ENCODE assay signal across 11 cellular contexts in the genomic region with DNA sequence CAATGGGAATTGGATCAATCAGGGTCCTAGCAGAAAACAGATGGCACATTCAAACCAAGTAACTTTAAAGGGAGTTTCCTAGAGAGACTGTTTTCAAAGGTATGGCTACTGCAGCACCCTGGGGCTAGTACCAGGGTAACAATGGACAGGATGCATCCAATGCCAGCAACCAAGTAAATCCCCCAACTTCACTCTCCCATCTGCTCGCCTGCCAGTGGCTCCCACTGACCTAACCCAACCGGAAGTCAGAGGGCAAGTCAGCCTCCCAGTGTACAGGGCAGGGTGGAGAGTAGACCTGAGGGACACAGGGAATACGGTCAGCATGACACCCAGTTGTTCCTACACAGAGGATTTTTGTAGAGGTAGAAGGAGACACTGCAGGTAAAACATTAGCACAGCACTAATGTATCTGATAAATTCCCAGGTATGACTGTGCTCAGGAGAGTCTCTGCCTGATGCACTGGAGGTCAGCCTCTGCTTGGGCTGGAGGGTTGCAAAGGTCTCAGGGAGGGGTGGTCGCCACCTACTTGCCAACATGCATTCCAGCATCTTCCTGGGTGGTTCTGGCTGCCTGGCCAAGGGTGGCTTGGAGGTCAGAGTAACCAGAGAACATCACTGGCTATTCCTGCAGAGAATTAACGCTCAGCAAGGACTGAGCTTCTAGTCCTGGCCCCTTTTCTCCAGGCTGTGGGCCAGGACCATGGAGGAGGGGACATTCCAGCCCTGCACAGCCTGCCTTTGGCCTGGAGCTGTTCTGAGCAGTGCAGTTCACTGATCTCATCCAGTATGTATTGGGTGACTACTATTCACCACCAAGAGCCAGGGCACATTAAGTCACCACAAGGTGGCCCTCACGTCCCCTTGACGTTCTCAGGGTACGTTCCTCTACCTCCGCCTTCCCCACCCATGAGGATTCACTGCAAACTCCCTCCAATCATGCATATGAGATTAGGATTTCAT. TPM values are rescaled to one million over a fixed set of nuclear protein-coding genes. Genes with fewer than 3 reads are reported as not detected.
DNase-seq lines count a peak whose midpoint lies in the region; ATAC-seq, FAIRE-seq and TF ChIP-seq lines count a peak whose summit lies in the region.
"Had no signal": no experiment of that assay in that cellular context is flagged by ENCODE, and none has a peak within 500 bp of the region (broad histone marks: within the 10 kb centered on the region; RNA-seq: fewer than 3 reads in every experiment).

No MANE protein-coding gene starts in this region.

- H3K27ac ChIP-seq in H1 (ENCODE audit: low read depth, low read length) (no peak overlapping the region), thoracic aorta (peak overlapping the region; percentile 1 to 9)

- no peak overlapping the region for H3K27ac Mint-ChIP-seq in activated naive CD4-positive, alpha-beta T cell treated with anti-CD3 and anti-CD28 coated beads for 36 hours
- no peak overlapping the region for H3K27ac Mint-ChIP-seq in effector memory CD8-positive, alpha-beta T cell
- H3K27ac Mint-ChIP-seq: CD8-positive, alpha-beta T cell had no signal

- no peak overlapping the region for H3K4ac ChIP-seq in H1 (replicated peaks; ENCODE audit: insufficient read length, low read depth, low read length)

- H3K9me3 ChIP-seq in H1 (ENCODE audit: insufficient read depth in 2 of 2, low read depth in 1 of 2, low read length in 1 of 2) (no peaks in the 10 kb centered on the region), thoracic aorta (no peaks in the 10 kb centered on the region)

- no peaks in the 10 kb centered on the region for H3K36me3 Mint-ChIP-seq in activated naive CD4-positive, alpha-beta T cell treated with anti-CD3 and anti-CD28 coated beads for 36 hours (ENCODE audit: low read depth)
- no peaks in the 10 kb centered on the region for H3K36me3 Mint-ChIP-seq in effector memory CD8-positive, alpha-beta T cell (ENCODE audit: insufficient read depth)
- H3K36me3 Mint-ChIP-seq: CD8-positive, alpha-beta T cell had no signal

- CTCF ChIA-PET in activated naive CD4-positive, alpha-beta T cell treated with anti-CD3 and anti-CD28 coated beads for 36 hours (lab: Charles Lee) = interaction anchor here (0.6 to 2.6 kb wide), 7 partner anchors 10 to 77 kb away, joined by 3 to 15 read pairs (median 4); a partner anchor contains a TSS
- CTCF ChIA-PET in H1 (lab: Charles Lee; ENCODE audit: partially characterized antibody) = interaction anchor here (0.6 to 12.6 kb wide), 21 partner anchors 10 to 470 kb away, joined by 3 to 230 read pairs (median 5); a partner anchor contains a TSS

- H3K23ac ChIP-seq in H1 (ENCODE audit: insufficient read length) = no peak overlapping the region

- no peak overlapping the region for H2BK15ac ChIP-seq in H1 (ENCODE audit: low read length)

- no peak overlapping the region for H2BK5ac ChIP-seq in H1 (ENCODE audit: low read depth, low read length)

- WGBS in H1 (ENCODE audit: extremely low coverage in 1 of 2, insufficient coverage in 1 of 2, insufficient read length in 1 of 2, insufficient replicate concordance in 2 of 2, low coverage in 1 of 2, low lambda C conversion rate in 2 of 2, missing lambda C conversion rate in 1 of 2), 2 experiments = 58% methylated on average over 9 of the region's 9 CpGs; no CpG with 5 or more reads in 1 of the 2 experiments

- no peaks in the 10 kb centered on the region for H3K36me3 ChIP-seq in H1 (ENCODE audit: control insufficient read depth in 2 of 4, insufficient read depth in 4 of 4, low read length in 3 of 4)
- H3K36me3 ChIP-seq in thoracic aorta = no peaks in the 10 kb centered on the region

- peaks cover 23% of the 10 kb centered on the region for H3K27me3 Mint-ChIP-seq in activated naive CD4-positive, alpha-beta T cell treated with anti-CD3 and anti-CD28 coated beads for 36 hours (ENCODE audit: low read depth)
- peaks cover 57 to 95% of the 10 kb centered on the region in 2 donors for H3K27me3 Mint-ChIP-seq in effector memory CD8-positive, alpha-beta T cell

- no peak for TF ChIP-seq EP300 in H1 (IDR thresholded peaks at IDR 0.05; ENCODE audit: borderline replicate concordance in 1 of 2, low read depth in 2 of 2, low read length in 2 of 2)

- POLR2A ChIA-PET in H1 (lab: Charles Lee; ENCODE audit: partially characterized antibody) = interaction anchor here (0.6 kb wide), 1 partner anchor 10 kb away, joined by 5 read pairs; no protein-coding TSS in a partner anchor

- no peaks in the 10 kb centered on the region for H4K20me1 ChIP-seq in H1 (replicated peaks in 1 of 2; ENCODE audit: control insufficient read depth in 1 of 2, insufficient read depth in 2 of 2, low read length in 2 of 2)

- DNase-seq in activated naive CD4-positive, alpha-beta T cell treated with anti-CD3 and anti-CD28 coated beads for 36 hours = peak; percentile 37
- no peak for DNase-seq in activated naive CD4-positive, alpha-beta T cell treated with Interleukin-2 at 50 U/mL for 16 hours
- peak; percentile 22 for DNase-seq in NCI-H524 treated with DMSO at 0.1 percent for 48 hours (lab: John Stamatoyannopoulos, UW)
- DNase-seq in H1 (ENCODE audit: low read depth in 1 of 2, low spot score in 2 of 2) = no peak
- DNase-seq in thoracic aorta (ENCODE audit: low spot score) = no peak
- DNase-seq in GM03348 (ENCODE audit: low spot score) = no peak
- DNase-seq in effector memory CD8-positive, alpha-beta T cell = no peak
- DNase-seq in NK-92 (lab: John Stamatoyannopoulos, UW; ENCODE audit: unreplicated experiment) = no peak
- DNase-seq: NCI-H2107, retina had no signal

- no peak overlapping the region for H3K9ac ChIP-seq in H1 (replicated peaks in 1 of 4; ENCODE audit: extremely low read depth in 1 of 4, low read depth in 3 of 4, low read length in 3 of 4)

- H2AFZ ChIP-seq in H1 (ENCODE audit: low read length) = no peak overlapping the region

- no peaks in the 10 kb centered on the region for H3K9me3 Mint-ChIP-seq in activated naive CD4-positive, alpha-beta T cell treated with anti-CD3 and anti-CD28 coated beads for 36 hours
- no peaks in the 10 kb centered on the region for H3K9me3 Mint-ChIP-seq in effector memory CD8-positive, alpha-beta T cell
- H3K9me3 Mint-ChIP-seq: CD8-positive, alpha-beta T cell had no signal

- H3K4me1 Mint-ChIP-seq in activated naive CD4-positive, alpha-beta T cell treated with anti-CD3 and anti-CD28 coated beads for 36 hours (ENCODE audit: low read depth) = peaks cover 9% of the 10 kb centered on the region
- H3K4me1 Mint-ChIP-seq in effector memory CD8-positive, alpha-beta T cell (ENCODE audit: low read depth in 2 of 2) = peaks cover 4 to 9% of the 10 kb centered on the region in 2 donors

- intact Hi-C loops in activated naive CD4-positive, alpha-beta T cell treated with anti-CD3 and anti-CD28 coated beads for 36 hours (cut with micrococcal nuclease) = no loop called here

- H2BK20ac ChIP-seq in H1 (ENCODE audit: low read length) = peak overlapping the region; percentile 66; the same call in 1 of the 2 replicates

- H3K27me3 ChIP-seq in H1 (replicated peaks in 1 of 4; ENCODE audit: control insufficient read depth in 3 of 4, extremely low read depth in 1 of 4, insufficient read depth in 3 of 4, low read length in 3 of 4) = peaks cover 0 to 8% (median 6%) of the 10 kb centered on the region in 4 experiments; a peak in 3 of 7 replicates
- H3K27me3 ChIP-seq in thoracic aorta (replicated peaks; ENCODE audit: insufficient read depth) = no peaks in the 10 kb centered on the region

- no peaks in the 10 kb centered on the region for H3K79me2 ChIP-seq in H1 (ENCODE audit: control insufficient read depth in 1 of 2, insufficient read depth in 2 of 2, low read length in 2 of 2)

- peak overlapping the region; percentile 13; the same call in 1 of the 2 replicates for H2BK12ac ChIP-seq in H1 (ENCODE audit: low read depth, low read length)

- H3K4me3 Mint-ChIP-seq in activated naive CD4-positive, alpha-beta T cell treated with anti-CD3 and anti-CD28 coated beads for 36 hours = no peak overlapping the region
- H3K4me3 Mint-ChIP-seq in effector memory CD8-positive, alpha-beta T cell = no peak overlapping the region
- H3K4me3 Mint-ChIP-seq: CD8-positive, alpha-beta T cell had no signal

- TF ChIP-seq CTCF in H1 (IDR thresholded peaks at IDR 0.05; ENCODE audit: control extremely low read depth in 1 of 3, insufficient read depth in 1 of 3, low read depth in 1 of 3, low read length in 3 of 3) (peak; percentile 71 to 84 (median 78)), thoracic aorta (IDR thresholded peaks at IDR 0.05) (peak; percentile 40)

- no peak overlapping the region for H3K14ac ChIP-seq in H1 (ENCODE audit: insufficient read length)

- peak; percentile 58 for ATAC-seq in thoracic aorta (ENCODE audit: insufficient number of reproducible peaks, low FRiP score, low read depth)
- ATAC-seq in effector memory CD8-positive, alpha-beta T cell (replicated peaks) = no peak
- ATAC-seq: CD8-positive, alpha-beta T cell had no signal

- TF ChIP-seq RAD21 in H1 (IDR thresholded peaks at IDR 0.05 in 1 of 2, conservative IDR thresholded peaks at IDR 0.05 in 1 of 2; ENCODE audit: low read depth in 2 of 2, low read length in 2 of 2) = peak; percentile 66 to 73

- H2AK5ac ChIP-seq in H1 (ENCODE audit: low read depth, low read length) = no peak overlapping the region

- no peak overlapping the region for H2BK120ac ChIP-seq in H1 (replicated peaks; ENCODE audit: low read depth, low read length)

- H4K8ac ChIP-seq in H1 (ENCODE audit: extremely low read depth, insufficient read depth, low read length) = no peak overlapping the region

- no peaks in the 10 kb centered on the region for H3K79me1 ChIP-seq in H1 (ENCODE audit: low read depth, low read length)

- H3K18ac ChIP-seq in H1 (ENCODE audit: extremely low read depth, low read length) = no peak overlapping the region; the same call in 1 of the 2 replicates

- H4K91ac ChIP-seq in H1 (replicated peaks; ENCODE audit: insufficient read length, low read length) = no peak overlapping the region

- H3K4me3 ChIP-seq in H1 (ENCODE audit: extremely low read depth in 1 of 4, insufficient read depth in 2 of 4, low read depth in 3 of 4, low read length in 4 of 4) (no peak overlapping the region), thoracic aorta (no peak overlapping the region)

- no peaks in the 10 kb centered on the region; the same call in 1 of the 2 replicates for H3K23me2 ChIP-seq in H1 (ENCODE audit: low read depth, low read length)

- peaks cover 0 to 4% (median 3%) of the 10 kb centered on the region in 4 experiments; a peak in 4 of 7 replicates for H3K4me1 ChIP-seq in H1 (replicated peaks in 1 of 4; ENCODE audit: control insufficient read depth in 3 of 4, insufficient read depth in 4 of 4, low read length in 3 of 4)
- peaks cover 5 to 46% of the 10 kb centered on the region in 2 donors for H3K4me1 ChIP-seq in thoracic aorta (ENCODE audit: control insufficient read depth in 1 of 2, low read depth in 2 of 2)

- FAIRE-seq in H1 (lab: Jason Lieb, UNC) = peak; percentile 95

- H4K5ac ChIP-seq in H1 (ENCODE audit: insufficient read length, low read depth, low read length) = no peak overlapping the region

- H3K4me2 ChIP-seq in H1 (ENCODE audit: insufficient read depth in 1 of 2, low read depth in 2 of 2, low read length in 2 of 2) = no peak overlapping the region

- H3K56ac ChIP-seq in H1 (replicated peaks; ENCODE audit: insufficient read length, low read depth, low read length) = no peak overlapping the region

- no peak for TF ChIP-seq POLR2A in H1 (IDR thresholded peaks at IDR 0.05; ENCODE audit: control extremely low read depth in 1 of 2, low read depth in 2 of 2, low read length in 2 of 2)

RNA-seq across cellular contexts. Expression of a gene that starts 5.1 kb away (rescaled TPM):
- under 1 TPM; 0.24 to 0.69 TPM for total RNA-seq in activated naive CD4-positive, alpha-beta T cell treated with anti-CD3 and anti-CD28 coated beads for 36 hours
- total RNA-seq in H1 (2021; fragmentation: NEBNext Ultra II Directional; extraction: Animal tissue kit (Norgen Biotek cat#: 25700)) = 2.7 and 3.2 TPM in 2 replicates
- polyA plus RNA-seq in H1 (2011; rRNA removed) = 3.9 and 4.3 TPM in 2 replicates
- polyA plus RNA-seq in H1 (2011; cell fraction: cytosol; rRNA removed) = 2.4 TPM
- polyA plus RNA-seq in H1 (2011; cell fraction: nucleus; rRNA removed) = 3.8 TPM
- 1.6 to 3.4 TPM (median 2.7 TPM) in 4 replicates for polyA plus RNA-seq in H1 (2012, experiment 1 of 2)
- polyA plus RNA-seq in H1 (2012, experiment 2 of 2) = 2.7 TPM
- polyA plus RNA-seq in H1 (2013, experiment 1 of 2) = 14.8 TPM
- polyA plus RNA-seq in H1 (2013, experiment 2 of 2) = 15.5 TPM
- polyA minus RNA-seq in H1 (2011; rRNA and poly(A)+ RNA removed) = 0.82 and 1.0 TPM in 2 replicates
- 2.1 TPM for polyA minus RNA-seq in H1 (2011; cell fraction: cytosol; rRNA and poly(A)+ RNA removed)
- polyA minus RNA-seq in H1 (2011; cell fraction: nucleus; rRNA and poly(A)+ RNA removed) = 1.9 TPM
- 10 to 100 TPM; 41.3 to 64.2 TPM for total RNA-seq in thoracic aorta
- total RNA-seq: CD8-positive, alpha-beta T cell had no signal

RNA-seq across cellular contexts. Expression of a gene that starts 6.7 kb away (rescaled TPM):
- total RNA-seq in activated naive CD4-positive, alpha-beta T cell treated with anti-CD3 and anti-CD28 coated beads for 36 hours = not detected
- total RNA-seq in H1 (2021; fragmentation: NEBNext Ultra II Directional; extraction: Animal tissue kit (Norgen Biotek cat#: 25700)) = 0.93 and 1.1 TPM in 2 replicates
- 1.6 and 1.7 TPM in 2 replicates for polyA plus RNA-seq in H1 (2011; rRNA removed)
- 1.0 TPM for polyA plus RNA-seq in H1 (2011; cell fraction: cytosol; rRNA removed)
- 0.81 TPM for polyA plus RNA-seq in H1 (2011; cell fraction: nucleus; rRNA removed)
- 0.90 to 1.2 TPM (median 1.2 TPM) in 4 replicates for polyA plus RNA-seq in H1 (2012, experiment 1 of 2)
- 1.6 TPM for polyA plus RNA-seq in H1 (2012, experiment 2 of 2)
- polyA plus RNA-seq in H1 (2013, experiment 1 of 2) = 2.6 TPM
- 2.7 TPM for polyA plus RNA-seq in H1 (2013, experiment 2 of 2)
- 0.29 and 0.82 TPM in 2 replicates for polyA minus RNA-seq in H1 (2011; rRNA and poly(A)+ RNA removed)
- polyA minus RNA-seq in H1 (2011; cell fraction: cytosol; rRNA and poly(A)+ RNA removed) = not detected
- 0.90 TPM for polyA minus RNA-seq in H1 (2011; cell fraction: nucleus; rRNA and poly(A)+ RNA removed)
- total RNA-seq in thoracic aorta = under 1 TPM; 0.28 to 0.54 TPM
- total RNA-seq: CD8-positive, alpha-beta T cell had no signal

RNA-seq across cellular contexts. Expression of a gene that starts 28.2 kb away (rescaled TPM):
- total RNA-seq in activated naive CD4-positive, alpha-beta T cell treated with anti-CD3 and anti-CD28 coated beads for 36 hours = not detected
- 0.11 and 0.20 TPM in 2 replicates for total RNA-seq in H1 (2021; fragmentation: NEBNext Ultra II Directional; extraction: Animal tissue kit (Norgen Biotek cat#: 25700))
- 0.36 and 0.41 TPM in 2 replicates for polyA plus RNA-seq in H1 (2011; rRNA removed)
- polyA plus RNA-seq in H1 (2011; cell fraction: cytosol; rRNA removed) = 0.30 TPM
- 0.24 TPM for polyA plus RNA-seq in H1 (2011; cell fraction: nucleus; rRNA removed)
- polyA plus RNA-seq in H1 (2012, experiment 1 of 2) = 0.13 to 0.45 TPM (median 0.24 TPM) in 4 replicates
- polyA plus RNA-seq in H1 (2012, experiment 2 of 2) = 0.17 TPM
- polyA plus RNA-seq in H1 (2013, experiment 1 of 2) = 0.24 TPM
- polyA plus RNA-seq in H1 (2013, experiment 2 of 2) = 0.24 TPM
- 0.17 and 0.57 TPM in 2 replicates for polyA minus RNA-seq in H1 (2011; rRNA and poly(A)+ RNA removed)
- not detected for polyA minus RNA-seq in H1 (2011; cell fraction: cytosol; rRNA and poly(A)+ RNA removed)
- 0.70 TPM for polyA minus RNA-seq in H1 (2011; cell fraction: nucleus; rRNA and poly(A)+ RNA removed)
- total RNA-seq in thoracic aorta = not detected
- total RNA-seq: CD8-positive, alpha-beta T cell had no signal

RNA-seq across cellular contexts. Expression of a gene that starts 32.9 kb away (rescaled TPM):
- not detected for total RNA-seq in activated naive CD4-positive, alpha-beta T cell treated with anti-CD3 and anti-CD28 coated beads for 36 hours
- 0.71 and 0.86 TPM in 2 replicates for total RNA-seq in H1 (2021; fragmentation: NEBNext Ultra II Directional; extraction: Animal tissue kit (Norgen Biotek cat#: 25700))
- 3.1 and 3.3 TPM in 2 replicates for polyA plus RNA-seq in H1 (2011; rRNA removed)
- 2.5 TPM for polyA plus RNA-seq in H1 (2011; cell fraction: cytosol; rRNA removed)
- 1.9 TPM for polyA plus RNA-seq in H1 (2011; cell fraction: nucleus; rRNA removed)
- polyA plus RNA-seq in H1 (2012, experiment 1 of 2) = 0.69 to 1.5 TPM (median 1.1 TPM) in 4 replicates
- 1.2 TPM for polyA plus RNA-seq in H1 (2012, experiment 2 of 2)
- 1.4 TPM for polyA plus RNA-seq in H1 (2013, experiment 1 of 2)
- 1.4 TPM for polyA plus RNA-seq in H1 (2013, experiment 2 of 2)
- 1.0 and 1.7 TPM in 2 replicates for polyA minus RNA-seq in H1 (2011; rRNA and poly(A)+ RNA removed)
- polyA minus RNA-seq in H1 (2011; cell fraction: cytosol; rRNA and poly(A)+ RNA removed) = not detected
- polyA minus RNA-seq in H1 (2011; cell fraction: nucleus; rRNA and poly(A)+ RNA removed) = 1.4 TPM
- total RNA-seq in thoracic aorta = not detected
- total RNA-seq: CD8-positive, alpha-beta T cell had no signal

Comparison
In these comparisons a context has a peak if more than half of its experiments do, and no peak if none do; other contexts are left out.
1. DNase-seq: peak in activated naive CD4-positive, alpha-beta T cell treated with anti-CD3 and anti-CD28 coated beads for 36 hours (single experiment) and NCI-H524 treated with DMSO at 0.1 percent for 48 hours (single experiment); none in activated naive CD4-positive, alpha-beta T cell treated with Interleukin-2 at 50 U/mL for 16 hours (single experiment), H1 (0 of 2), thoracic aorta (single experiment), GM03348 (single experiment), effector memory CD8-positive, alpha-beta T cell (0 of 3) and NK-92 (single experiment).
2. RNA of a gene that starts 5.1 kb away (total RNA-seq): 41.3 to 64.2 TPM in thoracic aorta; 2.7 to 3.2 TPM in H1 and 0.24 to 0.69 TPM in activated naive CD4-positive, alpha-beta T cell treated with anti-CD3 and anti-CD28 coated beads for 36 hours; every median in the first group is over 10 times any median in the second.